ENCODE assay signal across 8 cellular contexts in genomic region chr22:24270556-24271405, GRCh38. TPM values are rescaled to one million over a fixed set of nuclear protein-coding genes. Genes with fewer than 3 reads are reported as not detected.
DNase-seq lines count a peak whose midpoint lies in the region; ATAC-seq and TF ChIP-seq lines count a peak whose summit lies in the region.

A gene with protein sequence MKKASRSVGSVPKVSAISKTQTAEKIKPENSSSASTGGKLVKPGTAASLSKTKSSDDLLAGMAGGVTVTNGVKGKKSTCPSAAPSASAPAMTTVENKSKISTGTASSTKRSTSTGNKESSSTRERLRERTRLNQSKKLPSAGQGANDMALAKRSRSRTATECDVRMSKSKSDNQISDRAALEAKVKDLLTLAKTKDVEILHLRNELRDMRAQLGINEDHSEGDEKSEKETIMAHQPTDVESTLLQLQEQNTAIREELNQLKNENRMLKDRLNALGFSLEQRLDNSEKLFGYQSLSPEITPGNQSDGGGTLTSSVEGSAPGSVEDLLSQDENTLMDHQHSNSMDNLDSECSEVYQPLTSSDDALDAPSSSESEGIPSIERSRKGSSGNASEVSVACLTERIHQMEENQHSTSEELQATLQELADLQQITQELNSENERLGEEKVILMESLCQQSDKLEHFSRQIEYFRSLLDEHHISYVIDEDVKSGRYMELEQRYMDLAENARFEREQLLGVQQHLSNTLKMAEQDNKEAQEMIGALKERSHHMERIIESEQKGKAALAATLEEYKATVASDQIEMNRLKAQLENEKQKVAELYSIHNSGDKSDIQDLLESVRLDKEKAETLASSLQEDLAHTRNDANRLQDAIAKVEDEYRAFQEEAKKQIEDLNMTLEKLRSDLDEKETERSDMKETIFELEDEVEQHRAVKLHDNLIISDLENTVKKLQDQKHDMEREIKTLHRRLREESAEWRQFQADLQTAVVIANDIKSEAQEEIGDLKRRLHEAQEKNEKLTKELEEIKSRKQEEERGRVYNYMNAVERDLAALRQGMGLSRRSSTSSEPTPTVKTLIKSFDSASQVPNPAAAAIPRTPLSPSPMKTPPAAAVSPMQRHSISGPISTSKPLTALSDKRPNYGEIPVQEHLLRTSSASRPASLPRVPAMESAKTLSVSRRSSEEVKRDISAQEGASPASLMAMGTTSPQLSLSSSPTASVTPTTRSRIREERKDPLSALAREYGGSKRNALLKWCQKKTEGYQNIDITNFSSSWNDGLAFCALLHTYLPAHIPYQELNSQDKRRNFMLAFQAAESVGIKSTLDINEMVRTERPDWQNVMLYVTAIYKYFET (plus strand): TSS chr22:24270831. CDS start chr22:24302232, 31,401 bp downstream.

- peaks cover 44% of the 10 kb centered on the region for H3K4me1 Mint-ChIP-seq in chondrocyte (ENCODE audit: low read depth)

- no peaks in the 10 kb centered on the region for H3K36me3 Mint-ChIP-seq in chondrocyte (ENCODE audit: low read depth)

- no peaks in the 10 kb centered on the region for H3K9me3 Mint-ChIP-seq in chondrocyte (ENCODE audit: low read depth)

- ATAC-seq in HG03432 (IDR thresholded peaks at IDR 0.05; ENCODE audit: unreplicated experiment) = peak; percentile 87

- H3K27ac Mint-ChIP-seq in chondrocyte (ENCODE audit: unreplicated experiment) = peak within 1 kb of the TSS; percentile 86

- DNase-seq in Ammon's horn (ENCODE audit: low spot score) (peak; percentile 91), NCI-H510A treated with DMSO at 0.1 percent for 48 hours (lab: John Stamatoyannopoulos, UW) (peak; percentile 69), chondrocyte (ENCODE audit: low spot score) (no peak), kidney tubule cell (ENCODE audit: low spot score) (peak; percentile 95)
- peak; percentile 82 to 88 for DNase-seq in activated CD4-positive, alpha-beta T cell treated with anti-CD3 and anti-CD28 coated beads for 24 hours (ENCODE audit: low read depth in 2 of 2)
- peak; percentile 81 for DNase-seq in stimulated activated CD4-positive, alpha-beta T cell treated with anti-CD3 and anti-CD28 coated beads, Interleukin-1b, Interleukin-23, amount 100 ng/mL, for 1 hour (ENCODE audit: low read depth in 2 of 2)

- TF ChIP-seq CTCF in chondrocyte (IDR thresholded peaks at IDR 0.05) = peak; percentile 63

- H3K27me3 Mint-ChIP-seq in chondrocyte (ENCODE audit: low read depth) = no peaks in the 10 kb centered on the region

- TF ChIP-seq POLR2A in GM19193 (IDR thresholded peaks at IDR 0.05; ENCODE audit: extremely low read depth, insufficient read depth, insufficient read length) = peak; percentile 98

- H3K4me3 Mint-ChIP-seq in chondrocyte (ENCODE audit: unreplicated experiment) = peak within 1 kb of the TSS; percentile 77

RNA-seq across cellular contexts. Expression of the gene that starts here (rescaled TPM):
- total RNA-seq in chondrocyte = 78.7 to 92.6 TPM (median 91.3 TPM) in 3 replicates
